Comparison of ENCODE assay signal across 30 cellular contexts in genomic region chrX:37995428-37995827, GRCh38. TPM values are rescaled to one million over a fixed set of nuclear protein-coding genes. Genes with fewer than 3 reads are reported as not detected.
DNase-seq lines count a peak whose midpoint lies in the region; ATAC-seq and TF ChIP-seq lines count a peak whose summit lies in the region.
"Had no signal": no experiment of that assay in that cellular context is flagged by ENCODE, and none has a peak within 500 bp of the region (broad histone marks: within the 10 kb centered on the region; RNA-seq: fewer than 3 reads in every experiment).

No MANE protein-coding gene starts in this region.

- H4K20me1 ChIP-seq in Karpas-422 (ENCODE audit: insufficient read depth, low read depth, low read length): no peaks in the 10 kb centered on the region

- H2AK5ac ChIP-seq in mesendoderm (ENCODE audit: low read length): no peak overlapping the region

- peak; percentile 8 for DNase-seq in activated CD8-positive, alpha-beta T cell treated with anti-CD3 and anti-CD28 coated beads for 36 hours
- DNase-seq in activated CD8-positive, alpha-beta T cell treated with anti-CD3 and anti-CD28 coated beads, Interleukin-2, amount 10 ng/mL, durations not matched to agents 7 days and 5 days: no peak
- DNase-seq in Karpas-422 (peak; percentile 58), T-helper 17 cell (no peak), mesendoderm (peak; percentile 41), upper lobe of left lung (no peak), islet precursor cell (no peak)
- no peak for DNase-seq in stimulated activated CD4-positive, alpha-beta T cell treated with anti-CD3 and anti-CD28 coated beads, Interleukin-4, amount 100 ng/mL, for 24 hours
- DNase-seq: activated CD4-positive, CD25-positive, alpha-beta regulatory T cell treated with anti-CD3 and anti-CD28 coated beads, Interleukin-2, amount 50 U/mL, for 72 hours; C1 segment of cervical spinal cord; dorsolateral prefrontal cortex; GDM1; heart right ventricle; immature natural killer cell; left ventricle myocardium inferior; naive thymus-derived CD8-positive, alpha-beta T cell; NCI-H1092; NCI-H2029; NCI-H446; NK-92 treated with Interleukin-12 subunit alpha and Interleukin-12 subunit beta, amount 100 ng/mL, for 24 hours; posterior cingulate gyrus; RPMI8226; stimulated activated CD4-positive, alpha-beta T cell treated with anti-CD3 and anti-CD28 coated beads, Interleukin-15, amount 100 ng/mL, for 24 hours; substantia nigra; T1000 had no signal

- H2BK15ac ChIP-seq in mesendoderm (replicated peaks; ENCODE audit: low read depth): no peak overlapping the region

- no peak overlapping the region for H3K4me3 Mint-ChIP-seq in activated CD8-positive, alpha-beta T cell treated with anti-CD3 and anti-CD28 coated beads for 36 hours
- H3K4me3 Mint-ChIP-seq in activated CD8-positive, alpha-beta T cell treated with anti-CD3 and anti-CD28 coated beads, Interleukin-2, amount 10 ng/mL, durations not matched to agents 7 days and 5 days: no peak overlapping the region
- no peak overlapping the region for H3K4me3 Mint-ChIP-seq in T-helper 17 cell
- H3K4me3 Mint-ChIP-seq: activated naive CD8-positive, alpha-beta T cell; central memory CD8-positive, alpha-beta T cell; immature natural killer cell; mesothelial cell of epicardium; naive thymus-derived CD8-positive, alpha-beta T cell had no signal

- peak overlapping the region; percentile 8 for H3K4ac ChIP-seq in mesendoderm (ENCODE audit: low read depth, low read length)

- no peaks in the 10 kb centered on the region for H3K36me3 ChIP-seq in Karpas-422 (ENCODE audit: insufficient read depth, low read length)
- no peaks in the 10 kb centered on the region for H3K36me3 ChIP-seq in mesendoderm (ENCODE audit: control insufficient read depth, insufficient read depth, low read length)
- no peaks in the 10 kb centered on the region for H3K36me3 ChIP-seq in upper lobe of left lung
- H3K36me3 ChIP-seq: heart right ventricle, left ventricle myocardium inferior had no signal

- no peak overlapping the region for H4K5ac ChIP-seq in mesendoderm (ENCODE audit: low read length)

- POLR2A ChIA-PET in activated CD8-positive, alpha-beta T cell treated with anti-CD3 and anti-CD28 coated beads for 36 hours (lab: Charles Lee): no interaction called here
- POLR2A ChIA-PET in activated CD8-positive, alpha-beta T cell treated with anti-CD3 and anti-CD28 coated beads, Interleukin-2, amount 10 ng/mL, durations not matched to agents 7 days and 5 days (lab: Charles Lee): interaction anchor here (1.1 kb wide), 1 partner anchor 65 kb away, joined by 3 read pairs; no protein-coding TSS in a partner anchor

- no peak overlapping the region for H2BK120ac ChIP-seq in mesendoderm (ENCODE audit: low read depth, low read length)

- intact Hi-C loops in activated CD8-positive, alpha-beta T cell treated with anti-CD3 and anti-CD28 coated beads for 36 hours (cut with micrococcal nuclease): no loop called here

- no peak overlapping the region for H3K18ac ChIP-seq in mesendoderm (ENCODE audit: low read length)

- H3K9me2 ChIP-seq in Karpas-422 (replicated peaks; ENCODE audit: insufficient read depth, low read length): no peaks in the 10 kb centered on the region

- H3K79me2 ChIP-seq in Karpas-422 (ENCODE audit: low read length) (no peaks in the 10 kb centered on the region), mesendoderm (ENCODE audit: control insufficient read depth, insufficient read depth, low read length) (no peaks in the 10 kb centered on the region)

- H3K9me3 ChIP-seq in Karpas-422 (ENCODE audit: low read length) (no peaks in the 10 kb centered on the region), T-helper 17 cell (ENCODE audit: control insufficient read depth, low read length, poor library complexity, severe bottlenecking) (no peaks in the 10 kb centered on the region), upper lobe of left lung (no peaks in the 10 kb centered on the region)
- H3K9me3 ChIP-seq: heart right ventricle, left ventricle myocardium inferior had no signal

- H3K27me3 Mint-ChIP-seq in activated CD8-positive, alpha-beta T cell treated with anti-CD3 and anti-CD28 coated beads for 36 hours: peaks cover 3% of the 10 kb centered on the region
- no peaks in the 10 kb centered on the region for H3K27me3 Mint-ChIP-seq in activated CD8-positive, alpha-beta T cell treated with anti-CD3 and anti-CD28 coated beads, Interleukin-2, amount 10 ng/mL, durations not matched to agents 7 days and 5 days (ENCODE audit: low read depth)
- no peaks in the 10 kb centered on the region for H3K27me3 Mint-ChIP-seq in T-helper 17 cell
- H3K27me3 Mint-ChIP-seq: activated naive CD8-positive, alpha-beta T cell had no signal

- CTCF ChIA-PET in activated CD8-positive, alpha-beta T cell treated with anti-CD3 and anti-CD28 coated beads for 36 hours (lab: Charles Lee): interaction anchor here (1.3 kb wide), 1 partner anchor 69 kb away, joined by 4 read pairs; no protein-coding TSS in a partner anchor
- CTCF ChIA-PET in activated CD8-positive, alpha-beta T cell treated with anti-CD3 and anti-CD28 coated beads, Interleukin-2, amount 10 ng/mL, durations not matched to agents 7 days and 5 days (lab: Charles Lee): interaction anchor here (1.0 kb wide), 1 partner anchor 14 kb away, joined by 3 read pairs; no protein-coding TSS in a partner anchor

- H2BK5ac ChIP-seq in mesendoderm (ENCODE audit: low read length): no peak overlapping the region

- no peak overlapping the region for H3K23ac ChIP-seq in mesendoderm (ENCODE audit: low read length)

- H3K9ac ChIP-seq in Karpas-422 (ENCODE audit: low read length) (no peak overlapping the region), mesendoderm (ENCODE audit: low read length) (no peak overlapping the region)

- H3K36me3 Mint-ChIP-seq in activated CD8-positive, alpha-beta T cell treated with anti-CD3 and anti-CD28 coated beads for 36 hours (ENCODE audit: low read depth): no peaks in the 10 kb centered on the region
- no peaks in the 10 kb centered on the region for H3K36me3 Mint-ChIP-seq in activated CD8-positive, alpha-beta T cell treated with anti-CD3 and anti-CD28 coated beads, Interleukin-2, amount 10 ng/mL, durations not matched to agents 7 days and 5 days (ENCODE audit: low read depth)
- no peaks in the 10 kb centered on the region for H3K36me3 Mint-ChIP-seq in T-helper 17 cell (ENCODE audit: low read depth)
- H3K36me3 Mint-ChIP-seq: activated naive CD8-positive, alpha-beta T cell; immature natural killer cell; mesothelial cell of epicardium; naive thymus-derived CD8-positive, alpha-beta T cell had no signal

- H3K4me2 ChIP-seq in Karpas-422 (ENCODE audit: low read depth, low read length, poor library complexity, severe bottlenecking) (no peak overlapping the region), mesendoderm (ENCODE audit: low read length) (no peak overlapping the region)

- H3K9me3 Mint-ChIP-seq in activated CD8-positive, alpha-beta T cell treated with anti-CD3 and anti-CD28 coated beads for 36 hours: no peaks in the 10 kb centered on the region
- H3K9me3 Mint-ChIP-seq in activated CD8-positive, alpha-beta T cell treated with anti-CD3 and anti-CD28 coated beads, Interleukin-2, amount 10 ng/mL, durations not matched to agents 7 days and 5 days (ENCODE audit: insufficient read depth): no peaks in the 10 kb centered on the region
- H3K9me3 Mint-ChIP-seq: central memory CD8-positive, alpha-beta T cell; immature natural killer cell; naive thymus-derived CD8-positive, alpha-beta T cell had no signal

- TF ChIP-seq EP300 in upper lobe of left lung (IDR thresholded peaks at IDR 0.05): no peak

- H3K79me1 ChIP-seq in mesendoderm (ENCODE audit: low read length): no peaks in the 10 kb centered on the region

- H3K4me1 Mint-ChIP-seq in activated CD8-positive, alpha-beta T cell treated with anti-CD3 and anti-CD28 coated beads for 36 hours (ENCODE audit: low read depth): no peaks in the 10 kb centered on the region
- no peaks in the 10 kb centered on the region for H3K4me1 Mint-ChIP-seq in activated CD8-positive, alpha-beta T cell treated with anti-CD3 and anti-CD28 coated beads, Interleukin-2, amount 10 ng/mL, durations not matched to agents 7 days and 5 days (ENCODE audit: low read depth)
- peaks cover 6% of the 10 kb centered on the region for H3K4me1 Mint-ChIP-seq in T-helper 17 cell
- H3K4me1 Mint-ChIP-seq: immature natural killer cell, mesothelial cell of epicardium had no signal

- H3K4me3 ChIP-seq in Karpas-422 (ENCODE audit: low read length) (no peak overlapping the region), mesendoderm (ENCODE audit: low read length) (no peak overlapping the region), upper lobe of left lung (no peak overlapping the region)
- H3K4me3 ChIP-seq: dorsolateral prefrontal cortex, heart right ventricle, left ventricle myocardium inferior had no signal

- no peak overlapping the region for H3K27ac Mint-ChIP-seq in activated CD8-positive, alpha-beta T cell treated with anti-CD3 and anti-CD28 coated beads for 36 hours
- no peak overlapping the region for H3K27ac Mint-ChIP-seq in activated CD8-positive, alpha-beta T cell treated with anti-CD3 and anti-CD28 coated beads, Interleukin-2, amount 10 ng/mL, durations not matched to agents 7 days and 5 days
- peak overlapping the region; percentile 69 for H3K27ac Mint-ChIP-seq in T-helper 17 cell
- H3K27ac Mint-ChIP-seq: activated naive CD8-positive, alpha-beta T cell; immature natural killer cell; mesothelial cell of epicardium; naive thymus-derived CD8-positive, alpha-beta T cell had no signal

- no peak overlapping the region for H2AFZ ChIP-seq in Karpas-422 (ENCODE audit: low read length)

- no peaks in the 10 kb centered on the region for H3K27me3 ChIP-seq in Karpas-422 (ENCODE audit: low read length)
- H3K27me3 ChIP-seq in mesendoderm (ENCODE audit: insufficient read depth, low read length, poor library complexity): no peaks in the 10 kb centered on the region
- no peaks in the 10 kb centered on the region for H3K27me3 ChIP-seq in upper lobe of left lung

- no peak for ATAC-seq in activated CD8-positive, alpha-beta T cell treated with anti-CD3 and anti-CD28 coated beads for 36 hours
- no peak for ATAC-seq in activated CD8-positive, alpha-beta T cell treated with anti-CD3 and anti-CD28 coated beads, Interleukin-2, amount 10 ng/mL, durations not matched to agents 7 days and 5 days
- no peak for ATAC-seq in T-helper 17 cell
- no peak for ATAC-seq in upper lobe of left lung (ENCODE audit: low FRiP score in 2 of 2)
- ATAC-seq: heart right ventricle; naive thymus-derived CD8-positive, alpha-beta T cell; sciatic nerve had no signal

- TF ChIP-seq POLR2A in upper lobe of left lung (IDR thresholded peaks at IDR 0.05): no peak

- H4K8ac ChIP-seq in mesendoderm (ENCODE audit: low read depth, low read length): no peak overlapping the region

- WGBS in mesendoderm (ENCODE audit: extremely low coverage, insufficient coverage, low lambda C conversion rate): no CpG with 5 or more reads among the region's 1 CpG
- 67 to 100% methylated on average over 1 of the region's 1 CpG for WGBS in upper lobe of left lung, 2 donors

- no peak overlapping the region for H3K56ac ChIP-seq in mesendoderm (ENCODE audit: low read length)

- H3K27ac ChIP-seq in Karpas-422 (ENCODE audit: low read length) (no peak overlapping the region), mesendoderm (ENCODE audit: low read depth, low read length) (no peak overlapping the region), upper lobe of left lung (no peak overlapping the region)
- H3K27ac ChIP-seq: dorsolateral prefrontal cortex, heart right ventricle, left ventricle myocardium inferior had no signal

- peaks cover 5% of the 10 kb centered on the region for H3K4me1 ChIP-seq in Karpas-422 (ENCODE audit: low read length)
- H3K4me1 ChIP-seq in mesendoderm (ENCODE audit: control insufficient read depth, low read depth, low read length): no peaks in the 10 kb centered on the region
- no peaks in the 10 kb centered on the region for H3K4me1 ChIP-seq in upper lobe of left lung
- H3K4me1 ChIP-seq: heart right ventricle, left ventricle myocardium inferior had no signal

- no peak for TF ChIP-seq CTCF in activated CD8-positive, alpha-beta T cell treated with anti-CD3 and anti-CD28 coated beads for 36 hours (IDR thresholded peaks at IDR 0.05)
- TF ChIP-seq CTCF in upper lobe of left lung (IDR thresholded peaks at IDR 0.05): no peak

RNA-seq across cellular contexts. Expression of gene SYTL5, which starts 10.9 kb away (rescaled TPM):
- not detected for total RNA-seq in activated CD8-positive, alpha-beta T cell treated with anti-CD3 and anti-CD28 coated beads for 36 hours
- total RNA-seq in activated CD8-positive, alpha-beta T cell treated with anti-CD3 and anti-CD28 coated beads, Interleukin-2, amount 10 ng/mL, durations not matched to agents 7 days and 5 days: not detected
- total RNA-seq in Karpas-422 (2014; rRNA removed; shearing (Covaris generic); ENCODE audit: low replicate concordance): not detected in 2 replicates
- total RNA-seq in T-helper 17 cell (not detected), upper lobe of left lung (1 to 10 TPM in 3 of 6 donors, under 1 TPM in 3; 0.30 to 3.6 (median 0.71) TPM)
- 0.29 TPM for polyA plus RNA-seq in mesendoderm (2013, experiment 1 of 2)
- 0.31 TPM for polyA plus RNA-seq in mesendoderm (2013, experiment 2 of 2)
- total RNA-seq: activated CD8-positive, alpha-beta memory T cell treated with anti-CD3 and anti-CD28 coated beads for 36 hours; naive thymus-derived CD8-positive, alpha-beta T cell; sciatic nerve had no signal
- polyA plus RNA-seq: immature natural killer cell; naive thymus-derived CD8-positive, alpha-beta T cell had no signal

Comparison
In these comparisons a context has a peak if more than half of its experiments do, and no peak if none do; other contexts are left out.
1. DNase-seq: peak in activated CD8-positive, alpha-beta T cell treated with anti-CD3 and anti-CD28 coated beads for 36 hours (single experiment), Karpas-422 (single experiment) and mesendoderm (single experiment); none in activated CD8-positive, alpha-beta T cell treated with anti-CD3 and anti-CD28 coated beads, Interleukin-2, amount 10 ng/mL, durations not matched to agents 7 days and 5 days (single experiment), T-helper 17 cell (0 of 3), upper lobe of left lung (0 of 2), stimulated activated CD4-positive, alpha-beta T cell treated with anti-CD3 and anti-CD28 coated beads, Interleukin-4, amount 100 ng/mL, for 24 hours (single experiment) and islet precursor cell (single experiment).